24 cellular contexts compared by ENCODE assay signal in genomic region chr16:31131416-31131815, GRCh38. TPM values are rescaled to one million over a fixed set of nuclear protein-coding genes. Genes with fewer than 3 reads are reported as not detected.
A peak's percentile ranks its signal among the peaks of the same experiment; 100 is the strongest.
DNase-seq lines count a peak whose midpoint lies in the region; ATAC-seq, FAIRE-seq and TF ChIP-seq lines count a peak whose summit lies in the region.
"Had no signal": no experiment of that assay in that cellular context is flagged by ENCODE, and none has a peak within 500 bp of the region (broad histone marks: within the 10 kb centered on the region; RNA-seq: fewer than 3 reads in every experiment).

No MANE protein-coding gene starts in this region.

- TF ChIP-seq CTCF in Calu3 (IDR thresholded peaks at IDR 0.05; ENCODE audit: unreplicated experiment) (no peak), body of pancreas (IDR thresholded peaks at IDR 0.05) (no peak), left lung (IDR thresholded peaks at IDR 0.05) (no peak)

- CTCF ChIA-PET in Calu3 (lab: Charles Lee) (interaction anchor here (1.1 to 5.5 kb wide), 6 partner anchors 8 to 146 kb away, joined by 3 to 38 read pairs (median 4); partner anchors contain the start of genes HSD3B7 and KAT8), T-cell (lab: Charles Lee) (interaction anchor here in 1 of 2 donors (0.5 kb wide), 1 partner anchor 115 kb away, joined by 5 read pairs; no protein-coding TSS in a partner anchor)

- POLR2A ChIA-PET in T-cell (lab: Charles Lee): interaction anchor here in 1 of 2 donors (0.5 kb wide), 1 partner anchor 11 kb away, joined by 3 read pairs; no protein-coding TSS in a partner anchor

- no peak for FAIRE-seq in small intestine (lab: Jason Lieb, UNC)
- FAIRE-seq: colon, GM18507 had no signal

- no TSS peak for BruUV-seq in Calu3 (replicated peaks; lab: Mats Ljungman, UMichigan)

- no peaks in the 10 kb centered on the region for H3K27me3 Mint-ChIP-seq in Calu3 (ENCODE audit: unreplicated experiment)
- no peaks in the 10 kb centered on the region for H3K27me3 Mint-ChIP-seq in effector memory CD8-positive, alpha-beta T cell
- H3K27me3 Mint-ChIP-seq in T-cell: no peaks in the 10 kb centered on the region
- H3K27me3 Mint-ChIP-seq: activated CD4-positive, alpha-beta memory T cell treated with anti-CD3 and anti-CD28 coated beads, Interleukin-2, amount 10 ng/mL, durations not matched to agents 7 days and 5 days; activated naive CD4-positive, alpha-beta T cell treated with anti-CD3 and anti-CD28 coated beads, Interleukin-2, amount 50 U/mL, for 24 hours; activated T-cell treated with anti-CD3 and anti-CD28 coated beads, Interleukin-2, amount 50 U/mL, for 24 hours; CD4-positive, alpha-beta memory T cell; naive thymus-derived CD4-positive, alpha-beta T cell had no signal

- DNase-seq in Calu3: no peak
- peak in 1 of 4 donors; percentile 34 for DNase-seq in body of pancreas
- DNase-seq in left lung: no peak
- DNase-seq in small intestine: no peak
- no peak for DNase-seq in NCI-H510A treated with DMSO at 0.1 percent for 48 hours (lab: John Stamatoyannopoulos, UW)
- DNase-seq in effector memory CD8-positive, alpha-beta T cell: no peak
- DNase-seq in T-cell: no peak
- DNase-seq: activated CD4-positive, alpha-beta memory T cell treated with anti-CD3 and anti-CD28 coated beads, Interleukin-2, amount 10 ng/mL, durations not matched to agents 7 days and 5 days; activated T-cell treated with anti-CD3 and anti-CD28 coated beads, Interleukin-2, amount 50 U/mL, for 24 hours; CD4-positive, alpha-beta memory T cell; GM23248; KG1; naive thymus-derived CD4-positive, alpha-beta T cell; NCI-H1092; NCI-H2107; NCI-H524; testis had no signal

- TF ChIP-seq POLR2A in body of pancreas (IDR thresholded peaks at IDR 0.05): no peak

- H3K4me3 Mint-ChIP-seq in Calu3 (ENCODE audit: low read depth, unreplicated experiment) (peak overlapping the region; percentile 66), T-cell (no peak overlapping the region)
- H3K4me3 Mint-ChIP-seq in effector memory CD8-positive, alpha-beta T cell: no peak overlapping the region
- H3K4me3 Mint-ChIP-seq: activated CD4-positive, alpha-beta memory T cell treated with anti-CD3 and anti-CD28 coated beads, Interleukin-2, amount 10 ng/mL, durations not matched to agents 7 days and 5 days; activated naive CD4-positive, alpha-beta T cell treated with anti-CD3 and anti-CD28 coated beads, Interleukin-2, amount 50 U/mL, for 24 hours; activated T-cell treated with anti-CD3 and anti-CD28 coated beads, Interleukin-2, amount 50 U/mL, for 24 hours; CD4-positive, alpha-beta memory T cell; naive thymus-derived CD4-positive, alpha-beta T cell had no signal

- H3K4me3 ChIP-seq in body of pancreas: no peak overlapping the region
- H3K4me3 ChIP-seq in left lung: no peak overlapping the region
- H3K4me3 ChIP-seq in small intestine (ENCODE audit: low read depth in 1 of 2, low read length in 2 of 2): peak overlapping the region in 1 of 2 donors; percentile 4
- H3K4me3 ChIP-seq: gastroesophageal sphincter, GM23248, testis had no signal

- H3K4me1 ChIP-seq in body of pancreas (peaks cover 79% of the 10 kb centered on the region), left lung (peaks cover 17 to 83% of the 10 kb centered on the region in 2 donors), small intestine (ENCODE audit: control insufficient read depth in 2 of 2, insufficient read depth in 1 of 2, low read depth in 1 of 2, low read length in 1 of 2) (peaks cover 4 to 13% of the 10 kb centered on the region in 2 donors)

- WGBS in body of pancreas, 2 donors: 69 to 73% methylated on average over 10 to 11 of the region's 11 CpGs
- 37 to 64% (median 45%) methylated on average over 11 of the region's 11 CpGs for WGBS in small intestine, 3 donors

- H3K36me3 ChIP-seq in body of pancreas (replicated peaks in 1 of 2; ENCODE audit: insufficient read depth in 1 of 2, low read depth in 2 of 2) (peaks cover 0 to 4% of the 10 kb centered on the region in 2 donors), left lung (peaks cover 0 to 47% of the 10 kb centered on the region in 2 donors), small intestine (ENCODE audit: control insufficient read depth in 2 of 2, insufficient read depth in 2 of 2, low read length in 2 of 2) (no peaks in the 10 kb centered on the region)

- intact Hi-C loops in Calu3 (cut with micrococcal nuclease; ENCODE audit: unreplicated experiment): no loop called here
- intact Hi-C loops in body of pancreas (cut with DNase I): no loop called here
- intact Hi-C loops in left lung (cut with DNase I): no loop called here

- H3K9me3 Mint-ChIP-seq in Calu3 (ENCODE audit: low read depth, unreplicated experiment) (no peaks in the 10 kb centered on the region), T-cell (no peaks in the 10 kb centered on the region)
- no peaks in the 10 kb centered on the region for H3K9me3 Mint-ChIP-seq in effector memory CD8-positive, alpha-beta T cell
- H3K9me3 Mint-ChIP-seq: activated CD4-positive, alpha-beta memory T cell treated with anti-CD3 and anti-CD28 coated beads, Interleukin-2, amount 10 ng/mL, durations not matched to agents 7 days and 5 days; activated naive CD4-positive, alpha-beta T cell treated with anti-CD3 and anti-CD28 coated beads, Interleukin-2, amount 50 U/mL, for 24 hours; activated T-cell treated with anti-CD3 and anti-CD28 coated beads, Interleukin-2, amount 50 U/mL, for 24 hours; CD4-positive, alpha-beta memory T cell; naive thymus-derived CD4-positive, alpha-beta T cell had no signal

- no peaks in the 10 kb centered on the region for H3K27me3 ChIP-seq in body of pancreas
- peaks cover 0 to 8% of the 10 kb centered on the region in 2 donors for H3K27me3 ChIP-seq in left lung
- H3K27me3 ChIP-seq in small intestine (ENCODE audit: control insufficient read depth in 2 of 2, insufficient read depth in 2 of 2, low read length in 2 of 2): no peaks in the 10 kb centered on the region
- H3K27me3 ChIP-seq: testis had no signal

- H3K4me1 Mint-ChIP-seq in Calu3 (ENCODE audit: low read depth, unreplicated experiment): peaks cover 82% of the 10 kb centered on the region
- H3K4me1 Mint-ChIP-seq in effector memory CD8-positive, alpha-beta T cell (ENCODE audit: low read depth in 2 of 2): no peaks in the 10 kb centered on the region
- peaks cover 0 to 2% (median under 1%) of the 10 kb centered on the region in 3 donors for H3K4me1 Mint-ChIP-seq in T-cell

- H3K27ac ChIP-seq in body of pancreas (peak overlapping the region; percentile 89 to 98 (median 94)), left lung (peak overlapping the region; percentile 27 to 97), small intestine (ENCODE audit: low read depth in 1 of 2, low read length in 1 of 2) (peak overlapping the region; percentile 90 to 94)
- H3K27ac ChIP-seq: gastroesophageal sphincter, GM23248, testis had no signal

- H3K27ac Mint-ChIP-seq in Calu3 (ENCODE audit: unreplicated experiment) (peak overlapping the region; percentile 93), T-cell (no peak overlapping the region)
- no peak overlapping the region for H3K27ac Mint-ChIP-seq in effector memory CD8-positive, alpha-beta T cell
- H3K27ac Mint-ChIP-seq: activated CD4-positive, alpha-beta memory T cell treated with anti-CD3 and anti-CD28 coated beads, Interleukin-2, amount 10 ng/mL, durations not matched to agents 7 days and 5 days; activated naive CD4-positive, alpha-beta T cell treated with anti-CD3 and anti-CD28 coated beads, Interleukin-2, amount 50 U/mL, for 24 hours; activated T-cell treated with anti-CD3 and anti-CD28 coated beads, Interleukin-2, amount 50 U/mL, for 24 hours; CD4-positive, alpha-beta memory T cell; naive thymus-derived CD4-positive, alpha-beta T cell had no signal

- peaks cover 89% of the 10 kb centered on the region for H3K36me3 Mint-ChIP-seq in Calu3 (ENCODE audit: insufficient read depth, unreplicated experiment)
- peaks cover 22% of the 10 kb centered on the region for H3K36me3 Mint-ChIP-seq in effector memory CD8-positive, alpha-beta T cell (ENCODE audit: insufficient read depth)
- peaks cover 17% of the 10 kb centered on the region for H3K36me3 Mint-ChIP-seq in T-cell

- ATAC-seq in body of pancreas (no peak), left lung (no peak), HG03378 (IDR thresholded peaks at IDR 0.05; ENCODE audit: unreplicated experiment) (no peak), T-cell (replicated peaks in 1 of 4) (no peak)
- no peak for ATAC-seq in effector memory CD8-positive, alpha-beta T cell (replicated peaks)
- ATAC-seq: gastroesophageal sphincter; naive thymus-derived CD4-positive, alpha-beta T cell; Right ventricle myocardium inferior had no signal

- H3K9me3 ChIP-seq in body of pancreas (no peaks in the 10 kb centered on the region), left lung (no peaks in the 10 kb centered on the region), small intestine (ENCODE audit: control insufficient read depth, low read depth) (no peaks in the 10 kb centered on the region)
- H3K9me3 ChIP-seq: gastroesophageal sphincter, testis had no signal

RNA-seq across cellular contexts. Expression of gene PRSS8, which starts 4.1 kb away (rescaled TPM):
- total RNA-seq in Calu3 (2022) (108 and 138 TPM in 2 replicates), body of pancreas (10 to 100 TPM; 75.5 to 81.7 TPM), left lung (100 to 1,000 TPM in 1 of 2 donors, 10 to 100 TPM in 1; 61.2 to 129 TPM), T-cell (1 to 10 TPM in 1 of 5 donors, under 1 TPM in 2, not detected in 2; 0.43 to 1.1 (median 0.55) TPM)
- 100 to 1,000 TPM; 220 to 358 (median 225) TPM for polyA plus RNA-seq in small intestine
- total RNA-seq: activated CD4-positive, alpha-beta memory T cell treated with anti-CD3 and anti-CD28 coated beads, Interleukin-2, amount 10 ng/mL, durations not matched to agents 7 days and 5 days; CD4-positive, alpha-beta memory T cell; GM23248; naive thymus-derived CD4-positive, alpha-beta T cell; Right ventricle myocardium inferior; skeletal muscle tissue had no signal
- polyA plus RNA-seq: GM23248; naive thymus-derived CD4-positive, alpha-beta T cell had no signal

RNA-seq across cellular contexts. Expression of gene KAT8, which starts 14.0 kb away (rescaled TPM):
- total RNA-seq in Calu3 (2022): 66.6 and 69.9 TPM in 2 replicates
- 10 to 100 TPM; 55.7 to 66.4 TPM for total RNA-seq in body of pancreas
- 10 to 100 TPM; 49.8 to 55.0 TPM for total RNA-seq in left lung
- 10 to 100 TPM; 43.7 to 44.3 (median 43.8) TPM for polyA plus RNA-seq in small intestine
- 100 to 1,000 TPM in 3 of 5 donors, 10 to 100 TPM in 2; 92.3 to 122 (median 102) TPM for total RNA-seq in T-cell

RNA-seq across cellular contexts. Expression of gene PRSS36, which starts 18.4 kb away (rescaled TPM):
- total RNA-seq in Calu3 (2022): 1.6 TPM in 2 replicates
- total RNA-seq in body of pancreas: 10 to 100 TPM in 1 of 2 donors, under 1 TPM in 1; 0.52 to 65.3 TPM
- 1 to 10 TPM; 4.8 to 5.8 TPM for total RNA-seq in left lung
- 10 to 100 TPM in 2 of 3 donors, 1 to 10 TPM in 1; 4.1 to 19.2 (median 12.2) TPM for polyA plus RNA-seq in small intestine
- total RNA-seq in T-cell: 1 to 10 TPM in 4 of 5 donors, under 1 TPM in 1; 0.42 to 1.2 (median 1.1) TPM
- total RNA-seq: GM23248 had no signal

RNA-seq across cellular contexts. Expression of gene BCKDK, which starts 23.2 kb away (rescaled TPM):
- total RNA-seq in Calu3 (2022): 49.3 and 52.0 TPM in 2 replicates
- 10 to 100 TPM; 33.9 to 61.7 TPM for total RNA-seq in body of pancreas
- total RNA-seq in left lung: 10 to 100 TPM; 36.1 to 43.8 TPM
- 10 to 100 TPM; 23.8 to 27.7 (median 27.5) TPM for polyA plus RNA-seq in small intestine
- 10 to 100 TPM in 3 of 5 donors, 1 to 10 TPM in 2; 7.6 to 21.3 (median 19.3) TPM for total RNA-seq in T-cell

RNA-seq across cellular contexts. Expression of gene VKORC1, which starts 36.8 kb away (rescaled TPM):
- total RNA-seq in Calu3 (2022) (80.1 and 86.8 TPM in 2 replicates), body of pancreas (100 to 1,000 TPM in 1 of 2 donors, 10 to 100 TPM in 1; 42.5 to 104 TPM), left lung (100 to 1,000 TPM in 1 of 2 donors, 10 to 100 TPM in 1; 76.4 to 102 TPM), T-cell (10 to 100 TPM; 31.8 to 66.4 (median 56.9) TPM)
- 10 to 100 TPM; 77.8 to 87.8 (median 83.4) TPM for polyA plus RNA-seq in small intestine

Comparison
In these comparisons a context has a peak if more than half of its experiments do, and no peak if none do; other contexts are left out.
1. RNA of gene PRSS8, which starts 4.1 kb away (total RNA-seq): 61.2 to 129 TPM in left lung, 108 to 138 TPM in Calu3 and 75.5 to 81.7 TPM in body of pancreas; 0.43 to 1.1 TPM in T-cell; every median in the first group is over 10 times any median in the second.
2. Peak in every context shown above with its lines, with median percentiles within 50 percentile points of each other: H3K27ac ChIP-seq.